In genomic region chr19:34253167-34253566, GRCh38 we compare ENCODE assay signal across 7 cellular contexts. TPM values are rescaled to one million over a fixed set of nuclear protein-coding genes. Genes with fewer than 3 reads are reported as not detected.
DNase-seq lines count a peak whose midpoint lies in the region; ATAC-seq and TF ChIP-seq lines count a peak whose summit lies in the region.
"Not testable (repeated sequence)": the region's sequence is repeated elsewhere in the genome, so short reads cannot be mapped to it uniquely, and the experiment has no call there.

No MANE protein-coding gene starts in this region.

- H3K4me3 ChIP-seq in GM23338: not testable (repeated sequence)
- peak overlapping the region; percentile 95 for H3K4me3 ChIP-seq in OCI-LY3 (ENCODE audit: low read length)

- H2AFZ ChIP-seq in GM23338; OCI-LY3 (ENCODE audit: low read depth, low read length): not testable (repeated sequence)

- H3K9me3 Mint-ChIP-seq in GM23338; activated CD4-positive, alpha-beta T cell treated with anti-CD3 and anti-CD28 coated beads, Interleukin-2, amount 10 ng/mL, durations not matched to agents 7 days and 5 days; activated naive CD4-positive, alpha-beta T cell treated with anti-CD3 and anti-CD28 coated beads for 36 hours; central memory CD8-positive, alpha-beta T cell; progenitor cell of endocrine pancreas (ENCODE audit: low read depth): not testable (repeated sequence)

- not testable (repeated sequence) for H3K27ac Mint-ChIP-seq in GM23338; activated naive CD4-positive, alpha-beta T cell treated with anti-CD3 and anti-CD28 coated beads for 36 hours; central memory CD8-positive, alpha-beta T cell (ENCODE audit: low read depth)
- H3K27ac Mint-ChIP-seq in activated CD4-positive, alpha-beta T cell treated with anti-CD3 and anti-CD28 coated beads, Interleukin-2, amount 10 ng/mL, durations not matched to agents 7 days and 5 days: peak overlapping the region; percentile 99
- H3K27ac Mint-ChIP-seq in progenitor cell of endocrine pancreas: peak overlapping the region; percentile 99

- H3K4me1 Mint-ChIP-seq in GM23338; central memory CD8-positive, alpha-beta T cell: not testable (repeated sequence)
- peaks cover 28% of the 10 kb centered on the region for H3K4me1 Mint-ChIP-seq in activated CD4-positive, alpha-beta T cell treated with anti-CD3 and anti-CD28 coated beads, Interleukin-2, amount 10 ng/mL, durations not matched to agents 7 days and 5 days
- peaks cover 26% of the 10 kb centered on the region for H3K4me1 Mint-ChIP-seq in activated naive CD4-positive, alpha-beta T cell treated with anti-CD3 and anti-CD28 coated beads for 36 hours (ENCODE audit: low read depth)
- peaks cover 21% of the 10 kb centered on the region for H3K4me1 Mint-ChIP-seq in progenitor cell of endocrine pancreas (ENCODE audit: low read depth)

- peak overlapping the region; percentile 95 for H3K4me3 Mint-ChIP-seq in GM23338
- H3K4me3 Mint-ChIP-seq in activated CD4-positive, alpha-beta T cell treated with anti-CD3 and anti-CD28 coated beads, Interleukin-2, amount 10 ng/mL, durations not matched to agents 7 days and 5 days: peak overlapping the region; percentile 90
- peak overlapping the region; percentile 94 for H3K4me3 Mint-ChIP-seq in activated naive CD4-positive, alpha-beta T cell treated with anti-CD3 and anti-CD28 coated beads for 36 hours
- peak overlapping the region; percentile 85 for H3K4me3 Mint-ChIP-seq in central memory CD8-positive, alpha-beta T cell
- H3K4me3 Mint-ChIP-seq in progenitor cell of endocrine pancreas (ENCODE audit: low read depth): peak overlapping the region; percentile 79

- H4K20me1 ChIP-seq in GM23338 (replicated peaks; ENCODE audit: insufficient read depth); OCI-LY3 (ENCODE audit: insufficient read depth, low read length): not testable (repeated sequence)

- not testable (repeated sequence) for H3K9ac ChIP-seq in OCI-LY3 (ENCODE audit: low read length)

- not testable (repeated sequence) for H3K9me3 ChIP-seq in OCI-LY3 (ENCODE audit: insufficient read depth, low read length)

- not testable (repeated sequence) for DNase-seq in GM23338 (ENCODE audit: low spot score); activated CD4-positive, alpha-beta T cell treated with anti-CD3 and anti-CD28 coated beads, Interleukin-2, amount 10 ng/mL, durations not matched to agents 7 days and 5 days; activated naive CD4-positive, alpha-beta T cell treated with anti-CD3 and anti-CD28 coated beads for 36 hours; central memory CD8-positive, alpha-beta T cell (ENCODE audit: low spot score in 2 of 2); progenitor cell of endocrine pancreas (ENCODE audit: low spot score, unreplicated experiment)
- peak; percentile 77 for DNase-seq in mesenteric fat pad (ENCODE audit: low spot score)

- not testable (repeated sequence) for TF ChIP-seq CTCF in GM23338 (conservative IDR thresholded peaks at IDR 0.05; ENCODE audit: low read depth in 2 of 2); OCI-LY3 (IDR thresholded peaks at IDR 0.05; ENCODE audit: low read depth, low read length); progenitor cell of endocrine pancreas (IDR thresholded peaks at IDR 0.05; ENCODE audit: unreplicated experiment)

- peaks cover 28% of the 10 kb centered on the region for H3K79me2 ChIP-seq in GM23338 (replicated peaks; ENCODE audit: insufficient read depth)
- peaks cover 21% of the 10 kb centered on the region for H3K79me2 ChIP-seq in OCI-LY3 (ENCODE audit: low read length)

- not testable (repeated sequence) for H3F3A ChIP-seq in GM23338 (replicated peaks; ENCODE audit: low read depth)

- peak overlapping the region; percentile 80; the same call in 1 of the 2 replicates for H3K4me2 ChIP-seq in GM23338
- peak overlapping the region; percentile 79; the same call in 1 of the 2 replicates for H3K4me2 ChIP-seq in OCI-LY3 (ENCODE audit: low read length)

- H3K27me3 ChIP-seq in GM23338 (ENCODE audit: insufficient read depth); OCI-LY3 (ENCODE audit: low read depth, low read length): not testable (repeated sequence)

- not testable (repeated sequence) for H3K4me1 ChIP-seq in GM23338 (ENCODE audit: insufficient read depth); OCI-LY3 (ENCODE audit: low read length)

- H3K27me3 Mint-ChIP-seq in GM23338 (ENCODE audit: insufficient read depth, low read depth, poor library complexity): peaks cover 15% of the 10 kb centered on the region
- not testable (repeated sequence) for H3K27me3 Mint-ChIP-seq in activated CD4-positive, alpha-beta T cell treated with anti-CD3 and anti-CD28 coated beads, Interleukin-2, amount 10 ng/mL, durations not matched to agents 7 days and 5 days; activated naive CD4-positive, alpha-beta T cell treated with anti-CD3 and anti-CD28 coated beads for 36 hours (ENCODE audit: low read depth); central memory CD8-positive, alpha-beta T cell; progenitor cell of endocrine pancreas

- intact Hi-C loops in activated naive CD4-positive, alpha-beta T cell treated with anti-CD3 and anti-CD28 coated beads for 36 hours (cut with micrococcal nuclease): not testable (repeated sequence)

- ATAC-seq in GM23338; central memory CD8-positive, alpha-beta T cell (replicated peaks; ENCODE audit: extremely low read depth, poor library complexity, severe bottlenecking): not testable (repeated sequence)

- H3K36me3 ChIP-seq in GM23338 (ENCODE audit: insufficient read depth); OCI-LY3 (replicated peaks; ENCODE audit: low read depth, low read length): not testable (repeated sequence)

- H3K27ac ChIP-seq in GM23338 (ENCODE audit: low read depth): peak overlapping the region; percentile 90; the same call in 1 of the 2 replicates
- H3K27ac ChIP-seq in OCI-LY3 (ENCODE audit: low read length): not testable (repeated sequence)

- CTCF ChIA-PET in activated CD4-positive, alpha-beta T cell treated with anti-CD3 and anti-CD28 coated beads, Interleukin-2, amount 10 ng/mL, durations not matched to agents 7 days and 5 days (lab: Charles Lee): interaction anchor here (0.7 kb wide), 1 partner anchor 83 kb away, joined by 3 read pairs; no protein-coding TSS in a partner anchor
- CTCF ChIA-PET in activated naive CD4-positive, alpha-beta T cell treated with anti-CD3 and anti-CD28 coated beads for 36 hours (lab: Charles Lee): interaction anchor here (1.3 kb wide), 1 partner anchor 84 kb away, joined by 3 read pairs; no protein-coding TSS in a partner anchor

- not testable (repeated sequence) for H3K9me2 ChIP-seq in GM23338 (ENCODE audit: insufficient read depth)

- POLR2A ChIA-PET in activated CD4-positive, alpha-beta T cell treated with anti-CD3 and anti-CD28 coated beads, Interleukin-2, amount 10 ng/mL, durations not matched to agents 7 days and 5 days (lab: Charles Lee): not testable (repeated sequence)

- H3K36me3 Mint-ChIP-seq in GM23338 (ENCODE audit: low read depth); activated CD4-positive, alpha-beta T cell treated with anti-CD3 and anti-CD28 coated beads, Interleukin-2, amount 10 ng/mL, durations not matched to agents 7 days and 5 days (ENCODE audit: low read depth); activated naive CD4-positive, alpha-beta T cell treated with anti-CD3 and anti-CD28 coated beads for 36 hours (ENCODE audit: low read depth); central memory CD8-positive, alpha-beta T cell (ENCODE audit: insufficient read depth); progenitor cell of endocrine pancreas (ENCODE audit: insufficient read depth): not testable (repeated sequence)

RNA-seq across cellular contexts. Expression of gene GARRE1, which starts 1.2 kb away (rescaled TPM):
- 16.0 and 19.4 TPM in 2 replicates for total RNA-seq in GM23338 (2014; rRNA removed; shearing (Covaris generic))
- polyA plus RNA-seq in GM23338 (2016; fragmentation: Nextera tagmentation; extraction: Ambion mirVana): 20.0 and 23.5 TPM in 2 replicates
- total RNA-seq in activated CD4-positive, alpha-beta T cell treated with anti-CD3 and anti-CD28 coated beads, Interleukin-2, amount 10 ng/mL, durations not matched to agents 7 days and 5 days: 10 to 100 TPM; 16.1 to 16.6 TPM
- total RNA-seq in activated naive CD4-positive, alpha-beta T cell treated with anti-CD3 and anti-CD28 coated beads for 36 hours: 10 to 100 TPM; 13.2 to 16.2 TPM
- total RNA-seq in mesenteric fat pad (37.7 TPM), progenitor cell of endocrine pancreas (23.7 and 31.9 TPM in 2 replicates)
